Comparison of ENCODE assay signal across 12 cellular contexts in the genomic region with DNA sequence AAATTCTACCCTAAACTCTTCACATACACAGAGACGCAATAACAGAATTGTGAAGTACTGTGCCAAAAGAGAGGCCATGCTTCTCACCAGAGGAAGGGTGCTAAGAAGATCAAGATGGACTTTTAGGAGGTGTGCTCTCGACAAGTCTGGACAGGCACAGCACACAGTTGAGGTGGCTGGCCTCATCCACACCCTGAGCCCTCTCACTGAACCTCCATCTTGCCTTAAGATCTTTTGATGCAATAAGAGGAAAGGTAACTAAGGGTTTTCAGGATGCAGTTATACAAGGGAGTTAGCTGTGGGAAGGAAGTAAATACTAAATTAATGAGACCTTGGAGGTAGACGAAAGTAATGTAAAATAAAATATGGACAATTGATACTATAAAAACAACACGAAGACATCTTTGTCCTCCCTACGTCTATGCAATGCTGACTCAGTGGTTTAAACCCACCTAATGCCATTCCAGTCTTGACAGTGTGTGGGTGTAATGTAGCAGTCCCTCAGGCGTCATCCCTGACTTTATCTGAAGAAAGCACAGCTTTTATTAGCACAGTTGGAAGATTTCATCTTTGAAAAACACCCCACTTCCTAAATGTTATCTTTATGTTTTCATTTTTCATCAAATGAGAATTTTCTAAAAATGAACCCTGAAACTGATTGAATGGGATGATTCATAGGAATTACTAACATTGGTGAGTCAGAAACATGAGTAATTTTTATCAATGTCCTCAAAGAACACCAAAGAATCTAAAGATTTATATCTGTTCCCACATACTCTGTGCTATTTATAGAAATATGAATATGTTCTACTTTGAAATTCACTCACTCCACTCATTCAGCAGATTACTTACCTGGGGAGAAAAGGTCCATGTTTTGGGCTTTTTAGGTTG. TPM values are rescaled to one million over a fixed set of nuclear protein-coding genes. Genes with fewer than 3 reads are reported as not detected.
DNase-seq lines count a peak whose midpoint lies in the region; ATAC-seq and TF ChIP-seq lines count a peak whose summit lies in the region.
"Had no signal": no experiment of that assay in that cellular context is flagged by ENCODE, and none has a peak within 500 bp of the region (broad histone marks: within the 10 kb centered on the region; RNA-seq: fewer than 3 reads in every experiment).

No MANE protein-coding gene starts in this region.

- intact Hi-C loops in natural killer cell (cut with micrococcal nuclease) = no loop called here

- DNase-seq in activated T-cell treated with anti-CD3 and anti-CD28 coated beads, Interleukin-2, amount 50 U/mL, for 72 hours = no peak
- DNase-seq in activated T-cell treated with anti-CD3 and anti-CD28 coated beads, Interleukin-2, amount 50 U/mL, for 1 hour = no peak
- DNase-seq in SW 1271 (lab: John Stamatoyannopoulos, UW) (peak; percentile 19 to 76), fibroblast of the aortic adventitia (ENCODE audit: low read depth) (peak; percentile 96), natural killer cell (no peak), NAMALWA (ENCODE audit: low spot score) (no peak)
- DNase-seq in stimulated activated naive CD8-positive, alpha-beta T cell treated with anti-CD3 and anti-CD28 coated beads, Interleukin-15, amount 100 ng/mL, for 72 hours = no peak
- DNase-seq: NCI-H1417, right lobe of liver, RPMI8226 had no signal

- ATAC-seq in activated T-cell treated with anti-CD3 and anti-CD28 coated beads, Interleukin-2, amount 50 U/mL, for 72 hours (replicated peaks in 1 of 2) = peak; percentile 85 to 86
- peak; percentile 55 for ATAC-seq in stimulated activated naive CD8-positive, alpha-beta T cell treated with anti-CD3 and anti-CD28 coated beads, Interleukin-15, amount 100 ng/mL, for 72 hours
- ATAC-seq in natural killer cell = no peak
- no peak for ATAC-seq in GM18511 (IDR thresholded peaks at IDR 0.05; ENCODE audit: unreplicated experiment)

- peak overlapping the region; percentile 25 to 51 for H3K4me3 Mint-ChIP-seq in activated T-cell treated with anti-CD3 and anti-CD28 coated beads, Interleukin-2, amount 50 U/mL, for 72 hours
- no peak overlapping the region for H3K4me3 Mint-ChIP-seq in stimulated activated naive CD8-positive, alpha-beta T cell treated with anti-CD3 and anti-CD28 coated beads, Interleukin-15, amount 100 ng/mL, for 72 hours
- no peak overlapping the region for H3K4me3 Mint-ChIP-seq in natural killer cell

- H3K36me3 Mint-ChIP-seq in activated T-cell treated with anti-CD3 and anti-CD28 coated beads, Interleukin-2, amount 50 U/mL, for 72 hours (ENCODE audit: insufficient read depth in 2 of 2) = peaks cover 9 to 26% of the 10 kb centered on the region in 2 donors
- H3K36me3 Mint-ChIP-seq in natural killer cell = peaks cover 7% of the 10 kb centered on the region

- H3K9me3 Mint-ChIP-seq in activated T-cell treated with anti-CD3 and anti-CD28 coated beads, Interleukin-2, amount 50 U/mL, for 72 hours = peaks cover 8 to 14% of the 10 kb centered on the region in 2 donors
- H3K9me3 Mint-ChIP-seq in stimulated activated naive CD8-positive, alpha-beta T cell treated with anti-CD3 and anti-CD28 coated beads, Interleukin-15, amount 100 ng/mL, for 72 hours = peaks cover 14 to 16% of the 10 kb centered on the region in 2 donors
- peaks cover 4 to 6% of the 10 kb centered on the region in 2 donors for H3K9me3 Mint-ChIP-seq in natural killer cell

- TF ChIP-seq CTCF in fibroblast of the aortic adventitia (IDR thresholded peaks at IDR 0.05; ENCODE audit: insufficient read depth, low read length) (no peak), natural killer cell (IDR thresholded peaks at IDR 0.05) (no peak)

- H3K27ac Mint-ChIP-seq in activated T-cell treated with anti-CD3 and anti-CD28 coated beads, Interleukin-2, amount 50 U/mL, for 72 hours = no peak overlapping the region
- peak overlapping the region; percentile 9 to 58 for H3K27ac Mint-ChIP-seq in stimulated activated naive CD8-positive, alpha-beta T cell treated with anti-CD3 and anti-CD28 coated beads, Interleukin-15, amount 100 ng/mL, for 72 hours
- H3K27ac Mint-ChIP-seq in natural killer cell = no peak overlapping the region

- H3K27me3 Mint-ChIP-seq in activated T-cell treated with anti-CD3 and anti-CD28 coated beads, Interleukin-2, amount 50 U/mL, for 72 hours (ENCODE audit: low read depth) = peaks cover 6% of the 10 kb centered on the region
- H3K27me3 Mint-ChIP-seq in stimulated activated naive CD8-positive, alpha-beta T cell treated with anti-CD3 and anti-CD28 coated beads, Interleukin-15, amount 100 ng/mL, for 72 hours = no peaks in the 10 kb centered on the region
- H3K27me3 Mint-ChIP-seq in natural killer cell (ENCODE audit: low read depth in 2 of 2) = peaks cover 8 to 23% of the 10 kb centered on the region in 2 donors

- peaks cover 70% of the 10 kb centered on the region for H3K4me1 Mint-ChIP-seq in activated T-cell treated with anti-CD3 and anti-CD28 coated beads, Interleukin-2, amount 50 U/mL, for 72 hours (ENCODE audit: low read depth)
- peaks cover 13% of the 10 kb centered on the region for H3K4me1 Mint-ChIP-seq in stimulated activated naive CD8-positive, alpha-beta T cell treated with anti-CD3 and anti-CD28 coated beads, Interleukin-15, amount 100 ng/mL, for 72 hours
- no peaks in the 10 kb centered on the region for H3K4me1 Mint-ChIP-seq in natural killer cell

- H3K4me3 ChIP-seq in fibroblast of the aortic adventitia (ENCODE audit: low read depth, low read length) = no peak overlapping the region
- H3K4me3 ChIP-seq: BLaER1 treated with 17β-estradiol and CSF1 and Interleukin-3, amounts not matched to agents 10 nM and 100 nM; right lobe of liver had no signal

RNA-seq across cellular contexts. Expression of gene MALL, which starts 34.0 kb away (rescaled TPM):
- total RNA-seq in activated T-cell treated with anti-CD3 and anti-CD28 coated beads, Interleukin-2, amount 50 U/mL, for 72 hours = under 1 TPM in 1 of 2 donors, not detected in 1; 0.17 TPM
- total RNA-seq in fibroblast of the aortic adventitia (ENCODE audit: low replicate concordance) = 10.1 and 442 TPM in 2 replicates
- total RNA-seq in natural killer cell = not detected

RNA-seq across cellular contexts. Expression of gene NPHP1, which starts 55.2 kb away (rescaled TPM):
- 1 to 10 TPM; 1.1 to 1.8 TPM for total RNA-seq in activated T-cell treated with anti-CD3 and anti-CD28 coated beads, Interleukin-2, amount 50 U/mL, for 72 hours
- 11.8 and 11.9 TPM in 2 replicates for total RNA-seq in fibroblast of the aortic adventitia (ENCODE audit: low replicate concordance)
- under 1 TPM; 0.11 to 0.30 (median 0.24) TPM for total RNA-seq in natural killer cell

Comparison
In these comparisons a context has a peak if more than half of its experiments do, and no peak if none do; other contexts are left out.
1. ATAC-seq: peak in activated T-cell treated with anti-CD3 and anti-CD28 coated beads, Interleukin-2, amount 50 U/mL, for 72 hours (2 of 2) and stimulated activated naive CD8-positive, alpha-beta T cell treated with anti-CD3 and anti-CD28 coated beads, Interleukin-15, amount 100 ng/mL, for 72 hours (single experiment); none in natural killer cell (0 of 3) and GM18511 (single experiment).
2. DNase-seq: peak in SW 1271 (2 of 2) and fibroblast of the aortic adventitia (single experiment); none in activated T-cell treated with anti-CD3 and anti-CD28 coated beads, Interleukin-2, amount 50 U/mL, for 72 hours (0 of 2), activated T-cell treated with anti-CD3 and anti-CD28 coated beads, Interleukin-2, amount 50 U/mL, for 1 hour (single experiment), stimulated activated naive CD8-positive, alpha-beta T cell treated with anti-CD3 and anti-CD28 coated beads, Interleukin-15, amount 100 ng/mL, for 72 hours (0 of 2), natural killer cell (single experiment) and NAMALWA (single experiment).
3. H3K27ac Mint-ChIP-seq: peak in stimulated activated naive CD8-positive, alpha-beta T cell treated with anti-CD3 and anti-CD28 coated beads, Interleukin-15, amount 100 ng/mL, for 72 hours (2 of 2); none in activated T-cell treated with anti-CD3 and anti-CD28 coated beads, Interleukin-2, amount 50 U/mL, for 72 hours (single experiment) and natural killer cell (0 of 2).
4. H3K4me3 Mint-ChIP-seq: peak in activated T-cell treated with anti-CD3 and anti-CD28 coated beads, Interleukin-2, amount 50 U/mL, for 72 hours (2 of 2); none in stimulated activated naive CD8-positive, alpha-beta T cell treated with anti-CD3 and anti-CD28 coated beads, Interleukin-15, amount 100 ng/mL, for 72 hours (0 of 2) and natural killer cell (single experiment).